ENCODE assay signal across 17 cellular contexts in the genomic region with DNA sequence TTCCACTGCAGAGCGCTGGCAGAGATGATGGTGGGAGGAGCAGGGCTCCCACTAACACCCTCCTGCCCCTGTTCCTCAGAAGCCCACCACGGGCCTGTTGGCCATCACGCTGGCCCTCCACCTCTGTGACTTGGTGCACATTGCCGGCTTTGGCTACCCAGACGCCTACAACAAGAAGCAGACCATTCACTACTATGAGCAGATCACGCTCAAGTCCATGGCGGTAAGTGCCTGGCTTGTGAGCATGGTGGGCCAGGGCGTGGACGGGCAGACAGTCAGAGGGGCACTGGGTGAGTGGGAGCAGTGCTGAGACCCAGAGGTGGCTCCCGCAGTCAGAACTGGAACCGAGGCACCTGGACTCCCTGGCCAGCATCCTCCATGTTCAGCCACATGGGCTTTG. TPM values are rescaled to one million over a fixed set of nuclear protein-coding genes. Genes with fewer than 3 reads are reported as not detected.
A peak's percentile ranks its signal among the peaks of the same experiment; 100 is the strongest.
DNase-seq lines count a peak whose midpoint lies in the region; ATAC-seq and TF ChIP-seq lines count a peak whose summit lies in the region.
"Had no signal": no experiment of that assay in that cellular context is flagged by ENCODE, and none has a peak within 500 bp of the region (broad histone marks: within the 10 kb centered on the region; RNA-seq: fewer than 3 reads in every experiment).

No MANE protein-coding gene starts in this region.

- H3K27me3 ChIP-seq in heart right ventricle (no peaks in the 10 kb centered on the region), right atrium auricular region (no peaks in the 10 kb centered on the region), stomach smooth muscle (ENCODE audit: control insufficient read depth in 1 of 2, insufficient read depth in 2 of 2, low read length in 2 of 2) (no peaks in the 10 kb centered on the region), uterus (no peaks in the 10 kb centered on the region)
- H3K27me3 ChIP-seq: BLaER1 had no signal

- DNase-seq in heart right ventricle = no peak
- no peak for DNase-seq in left cardiac atrium
- DNase-seq in right atrium auricular region (ENCODE audit: low spot score) = no peak
- no peak for DNase-seq in uterus
- no peak for DNase-seq in activated naive CD4-positive, alpha-beta T cell treated with anti-CD3 and anti-CD28 coated beads, Interleukin-2, amount 10 ng/mL, durations not matched to agents 7 days and 5 days
- no peak for DNase-seq in activated CD4-positive, CD25-positive, alpha-beta regulatory T cell (lab: John Stamatoyannopoulos, UW)
- DNase-seq: 8988T, GOT3, HFFc6, KBM-7, NCI-H1092, NCI-H187, NCI-H69, PC-9 had no signal

- H3K4me1 ChIP-seq in heart right ventricle (peaks cover 20 to 78% (median 49%) of the 10 kb centered on the region in 9 donors), right atrium auricular region (peaks cover 0 to 91% of the 10 kb centered on the region in 2 donors), stomach smooth muscle (ENCODE audit: control insufficient read depth, insufficient read depth, low read length) (peaks cover 40% of the 10 kb centered on the region), uterus (peaks cover 15 to 17% of the 10 kb centered on the region in 2 donors)

- H3K36me3 ChIP-seq in heart right ventricle (peaks cover 0 to 44% (median 9%) of the 10 kb centered on the region in 9 donors), right atrium auricular region (peaks cover 24% of the 10 kb centered on the region), stomach smooth muscle (ENCODE audit: control insufficient read depth in 2 of 2, insufficient read depth in 2 of 2, low read length in 2 of 2) (peaks cover 6 to 18% of the 10 kb centered on the region in 2 donors), uterus (no peaks in the 10 kb centered on the region)

- peaks cover 5% of the 10 kb centered on the region for H3K4me1 Mint-ChIP-seq in activated naive CD4-positive, alpha-beta T cell treated with anti-CD3 and anti-CD28 coated beads, Interleukin-2, amount 10 ng/mL, durations not matched to agents 7 days and 5 days

- no peaks in the 10 kb centered on the region for H3K36me3 Mint-ChIP-seq in activated naive CD4-positive, alpha-beta T cell treated with anti-CD3 and anti-CD28 coated beads, Interleukin-2, amount 10 ng/mL, durations not matched to agents 7 days and 5 days

- H3K27ac Mint-ChIP-seq in activated naive CD4-positive, alpha-beta T cell treated with anti-CD3 and anti-CD28 coated beads, Interleukin-2, amount 10 ng/mL, durations not matched to agents 7 days and 5 days = no peak overlapping the region
- H3K27ac Mint-ChIP-seq: HFFc6 had no signal

- H3K9me3 ChIP-seq in heart right ventricle = no peaks in the 10 kb centered on the region
- no peaks in the 10 kb centered on the region for H3K9me3 ChIP-seq in right atrium auricular region
- no peaks in the 10 kb centered on the region for H3K9me3 ChIP-seq in stomach smooth muscle (ENCODE audit: control insufficient read depth in 2 of 2, low read length in 2 of 2)
- H3K9me3 ChIP-seq in uterus = no peaks in the 10 kb centered on the region
- H3K9me3 ChIP-seq: BLaER1 had no signal

- intact Hi-C loops in heart right ventricle (cut with DNase I) = loop anchor here in 4 of 10 donors (5.0 to 10.0 kb wide), 2 partner anchors 56 to 59 kb away; a partner anchor contains a TSS
- intact Hi-C loops in left cardiac atrium (cut with DNase I) = no loop called here
- intact Hi-C loops in uterus (cut with DNase I; ENCODE audit: low total_unique reads) = loop anchor here (10.0 kb wide), 1 partner anchor 99 kb away; no protein-coding TSS in a partner anchor

- no peaks in the 10 kb centered on the region for H3K9me3 Mint-ChIP-seq in activated naive CD4-positive, alpha-beta T cell treated with anti-CD3 and anti-CD28 coated beads, Interleukin-2, amount 10 ng/mL, durations not matched to agents 7 days and 5 days
- H3K9me3 Mint-ChIP-seq: HFFc6 had no signal

- CTCF ChIA-PET in activated naive CD4-positive, alpha-beta T cell treated with anti-CD3 and anti-CD28 coated beads, Interleukin-2, amount 10 ng/mL, durations not matched to agents 7 days and 5 days (lab: Charles Lee) = interaction anchor here (1.2 kb wide), 1 partner anchor 103 kb away, joined by 3 read pairs; no protein-coding TSS in a partner anchor

- H3K4me3 ChIP-seq in heart right ventricle = no peak overlapping the region
- H3K4me3 ChIP-seq in right atrium auricular region = no peak overlapping the region
- H3K4me3 ChIP-seq in stomach smooth muscle (ENCODE audit: low read length in 2 of 2) = no peak overlapping the region
- H3K4me3 ChIP-seq in uterus = no peak overlapping the region
- H3K4me3 ChIP-seq: BLaER1, PC-9 had no signal

- no peak for TF ChIP-seq CTCF in heart right ventricle (IDR thresholded peaks at IDR 0.05)
- TF ChIP-seq CTCF in right atrium auricular region (IDR thresholded peaks at IDR 0.05) = no peak
- no peak for TF ChIP-seq CTCF in uterus (IDR thresholded peaks at IDR 0.05)

- peaks cover 18% of the 10 kb centered on the region for H3K27me3 Mint-ChIP-seq in activated naive CD4-positive, alpha-beta T cell treated with anti-CD3 and anti-CD28 coated beads, Interleukin-2, amount 10 ng/mL, durations not matched to agents 7 days and 5 days

- TF ChIP-seq POLR2A in uterus (IDR thresholded peaks at IDR 0.05) = no peak

- 91% methylated on average over 11 of the region's 11 CpGs for WGBS in heart right ventricle, 2 donors

- H3K4me3 Mint-ChIP-seq in activated naive CD4-positive, alpha-beta T cell treated with anti-CD3 and anti-CD28 coated beads, Interleukin-2, amount 10 ng/mL, durations not matched to agents 7 days and 5 days = no peak overlapping the region
- H3K4me3 Mint-ChIP-seq: HFFc6 had no signal

- H3K27ac ChIP-seq in heart right ventricle (peak overlapping the region in 7 of 10 donors; percentile 80 to 92 (median 86)), right atrium auricular region (peak overlapping the region; percentile 88 to 94), stomach smooth muscle (ENCODE audit: low read length) (peak overlapping the region; percentile 73), uterus (peak overlapping the region; percentile 79 to 83)
- H3K27ac ChIP-seq: BLaER1, PC-9 had no signal

- ATAC-seq in heart right ventricle (no peak), left cardiac atrium (no peak), GM19023 (IDR thresholded peaks at IDR 0.05; ENCODE audit: unreplicated experiment) (no peak)

- H3K9ac ChIP-seq in stomach smooth muscle (ENCODE audit: low read length in 2 of 2) = no peak overlapping the region
- H3K9ac ChIP-seq: BLaER1 had no signal

RNA-seq across cellular contexts. Expression of a gene that starts 57.9 kb away (rescaled TPM):
- total RNA-seq in heart right ventricle (10 to 100 TPM; 24.8 to 51.0 (median 43.4) TPM), left cardiac atrium (100 to 1,000 TPM in 1 of 2 donors, 10 to 100 TPM in 1; 57.1 to 109 TPM), right atrium auricular region (100 to 1,000 TPM in 1 of 2 donors, 10 to 100 TPM in 1; 67.5 to 103 TPM), uterus (10 to 100 TPM; 11.8 to 53.3 (median 34.8) TPM)
- polyA plus RNA-seq in heart right ventricle = 10 to 100 TPM; 96.2 to 98.2 TPM
